Comparison of ENCODE assay signal across 27 cellular contexts in genomic region chr5:105460721-105461120, GRCh38.
"Had no signal": no experiment of that assay in that cellular context is flagged by ENCODE, and none has a peak within 500 bp of the region (broad histone marks: within the 10 kb centered on the region; RNA-seq: fewer than 3 reads in every experiment).

No MANE protein-coding gene starts in this region.

- H3K27ac ChIP-seq: brain microvascular endothelial cell, coronary artery, dorsolateral prefrontal cortex, heart left ventricle had no signal

- H3K4me1 ChIP-seq: heart left ventricle had no signal

- H3K36me3 ChIP-seq: brain microvascular endothelial cell, heart left ventricle had no signal

- DNase-seq: activated CD4-positive, alpha-beta memory T cell treated with anti-CD3 and anti-CD28 coated beads, Interleukin-2, amount 10 ng/mL, durations not matched to agents 7 days and 5 days; activated CD4-positive, alpha-beta T cell treated with anti-CD3 and anti-CD28 coated beads for 36 hours; activated CD4-positive, alpha-beta T cell treated with anti-CD3 and anti-CD28 coated beads, Interleukin-2, amount 10 ng/mL, durations not matched to agents 7 days and 5 days; activated CD4-positive, alpha-beta T cell treated with anti-CD3 and anti-CD28 coated beads, Interleukin-2, amount 50 U/mL, for 4 hours; activated CD4-positive, CD25-positive, alpha-beta regulatory T cell; activated CD4-positive, CD25-positive, alpha-beta regulatory T cell treated with anti-CD3 and anti-CD28 coated beads, Interleukin-2, amount 50 U/mL, for 72 hours; activated CD8-positive, alpha-beta memory T cell treated with anti-CD3 and anti-CD28 coated beads, Interleukin-2, amount 50 U/mL, for 48 hours; activated gamma-delta T cell; activated naive CD4-positive, alpha-beta T cell; activated naive CD4-positive, alpha-beta T cell treated with anti-CD3 and anti-CD28 coated beads, Interleukin-2, amount 10 ng/mL, durations not matched to agents 7 days and 5 days; activated naive CD8-positive, alpha-beta T cell treated with anti-CD3 and anti-CD28 coated beads, Interleukin-2, amount 10 ng/mL, durations not matched to agents 7 days and 5 days; activated T-cell treated with anti-CD3 and anti-CD28 coated beads for 4 hours; activated T-cell treated with anti-CD3 and anti-CD28 coated beads, Interleukin-2, amount 50 U/mL, for 24 hours; activated T-cell treated with anti-CD3 and anti-CD28 coated beads, Interleukin-2, amount 50 U/mL, for 72 hours; amniotic stem cell; anterior cingulate cortex; brain microvascular endothelial cell; dorsolateral prefrontal cortex; effector memory CD4-positive, alpha-beta T cell; endodermal cell; foreskin fibroblast; glutamatergic neuron; heart left ventricle; hypothalamus had no signal

- ATAC-seq: activated CD4-positive, alpha-beta T cell treated with anti-CD3 and anti-CD28 coated beads for 36 hours; activated naive CD4-positive, alpha-beta T cell treated with anti-CD3 and anti-CD28 coated beads, Interleukin-2, amount 50 U/mL, for 72 hours; activated T-cell treated with anti-CD3 and anti-CD28 coated beads, Interleukin-2, amount 50 U/mL, for 72 hours; esophagus mucosa; heart left ventricle had no signal

- H3K4me3 ChIP-seq: coronary artery, dorsolateral prefrontal cortex, heart left ventricle had no signal

- H3K27me3 ChIP-seq: brain microvascular endothelial cell, dorsolateral prefrontal cortex, heart left ventricle had no signal
